In the genomic region with DNA sequence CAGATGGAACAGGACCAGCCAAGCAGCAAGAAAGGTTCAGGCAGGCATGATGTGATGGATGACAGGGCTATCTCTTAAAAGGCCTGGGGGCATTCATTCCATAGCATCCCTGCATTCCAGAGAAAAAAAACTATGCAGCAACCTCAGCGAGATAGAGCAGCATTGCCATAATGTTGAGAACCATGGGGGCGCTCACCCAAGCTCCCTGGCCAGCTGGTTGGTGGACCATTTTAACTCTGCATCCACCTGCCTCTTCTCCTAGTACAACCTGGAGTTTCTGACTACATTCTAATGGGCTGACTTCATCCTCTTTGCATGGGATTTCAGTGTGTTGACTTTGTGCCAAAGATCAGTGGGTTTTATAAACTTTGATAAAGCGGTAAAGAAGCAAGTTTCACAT, we compare ENCODE assay signal across 18 cellular contexts.
"Had no signal": no experiment of that assay in that cellular context is flagged by ENCODE, and none has a peak within 500 bp of the region (broad histone marks: within the 10 kb centered on the region; RNA-seq: fewer than 3 reads in every experiment).

No MANE protein-coding gene starts in this region.

- H3K27me3 ChIP-seq: adrenal gland, spleen, transverse colon had no signal

- ATAC-seq: left ventricle myocardium superior, sciatic nerve had no signal

- H3K4me1 ChIP-seq: adrenal gland, prostate gland, spleen, transverse colon had no signal

- H3K36me3 ChIP-seq: adrenal gland, prostate gland, spleen, transverse colon had no signal

- DNase-seq: activated CD4-positive, alpha-beta T cell treated with anti-CD3 and anti-CD28 coated beads, Interleukin-2, amount 10 ng/mL, durations not matched to agents 7 days and 5 days; activated CD4-positive, CD25-positive, alpha-beta regulatory T cell; activated naive CD4-positive, alpha-beta T cell treated with anti-CD3 and anti-CD28 coated beads, Interleukin-2, amount 10 ng/mL, durations not matched to agents 7 days and 5 days; activated T-cell treated with anti-CD3 and anti-CD28 coated beads for 4 hours; adrenal gland; erythroblast; left ventricle myocardium superior; mesenchymal stem cell; nephron progenitor cell; spleen; stimulated activated CD4-positive, alpha-beta T cell treated with anti-CD3 and anti-CD28 coated beads, Interleukin-1b, Interleukin-23, amount 100 ng/mL, for 48 hours; stimulated activated naive CD4-positive, alpha-beta T cell; substantia nigra; T-helper 2 cell; transverse colon had no signal

- H3K4me3 ChIP-seq: adrenal gland, prostate gland, spleen, transverse colon had no signal

- FAIRE-seq: TTC549 had no signal

- H3K9me3 ChIP-seq: adrenal gland, prostate gland, transverse colon had no signal

- H3K27ac ChIP-seq: adrenal gland, prostate gland, spleen, transverse colon had no signal
